ENCODE assay signal across 18 cellular contexts in genomic region chr12:19614601-19615442, GRCh38.
"Had no signal": no experiment of that assay in that cellular context is flagged by ENCODE, and none has a peak within 500 bp of the region (broad histone marks: within the 10 kb centered on the region; RNA-seq: fewer than 3 reads in every experiment).

No MANE protein-coding gene starts in this region.

- H3K36me3 ChIP-seq: left ventricle myocardium inferior, ovary, suprapubic skin, upper lobe of right lung had no signal

- H3K9me3 ChIP-seq: body of pancreas, ovary, suprapubic skin, upper lobe of right lung had no signal

- ATAC-seq: activated T-helper 17 cell treated with anti-CD3 and anti-CD28 coated beads, Interleukin-2, amount 50 U/mL, for 72 hours; body of pancreas; upper lobe of right lung had no signal

- DNase-seq: activated CD4-positive, alpha-beta T cell treated with anti-CD3 and anti-CD28 coated beads, Interleukin-2, amount 10 ng/mL, durations not matched to agents 7 days and 5 days; activated CD4-positive, CD25-positive, alpha-beta regulatory T cell; activated naive CD4-positive, alpha-beta T cell treated with anti-CD3 and anti-CD28 coated beads, Interleukin-2, amount 10 ng/mL, durations not matched to agents 7 days and 5 days; activated T-cell treated with anti-CD3 and anti-CD28 coated beads for 4 hours; amniotic stem cell; body of pancreas; central memory CD4-positive, alpha-beta T cell; effector memory CD4-positive, alpha-beta T cell; islet precursor cell; left ventricle myocardium inferior; mesendoderm; nephron progenitor cell; ovary; stimulated activated CD4-positive, alpha-beta T cell treated with anti-CD3 and anti-CD28 coated beads, Interleukin-12 subunit alpha, Interleukin-12 subunit beta, amount 100 ng/mL, for 4 hours; stimulated activated naive CD4-positive, alpha-beta T cell; upper lobe of right lung had no signal

- H3K27ac ChIP-seq: body of pancreas, left ventricle myocardium inferior, ovary, suprapubic skin, upper lobe of right lung had no signal

- H3K4me3 ChIP-seq: body of pancreas, left ventricle myocardium inferior, ovary, suprapubic skin, upper lobe of right lung had no signal

- H3K4me1 ChIP-seq: body of pancreas, left ventricle myocardium inferior, suprapubic skin, upper lobe of right lung had no signal

- H3K27me3 ChIP-seq: body of pancreas, ovary, suprapubic skin, upper lobe of right lung had no signal
